1 cellular context compared by ENCODE assay signal in the genomic region with DNA sequence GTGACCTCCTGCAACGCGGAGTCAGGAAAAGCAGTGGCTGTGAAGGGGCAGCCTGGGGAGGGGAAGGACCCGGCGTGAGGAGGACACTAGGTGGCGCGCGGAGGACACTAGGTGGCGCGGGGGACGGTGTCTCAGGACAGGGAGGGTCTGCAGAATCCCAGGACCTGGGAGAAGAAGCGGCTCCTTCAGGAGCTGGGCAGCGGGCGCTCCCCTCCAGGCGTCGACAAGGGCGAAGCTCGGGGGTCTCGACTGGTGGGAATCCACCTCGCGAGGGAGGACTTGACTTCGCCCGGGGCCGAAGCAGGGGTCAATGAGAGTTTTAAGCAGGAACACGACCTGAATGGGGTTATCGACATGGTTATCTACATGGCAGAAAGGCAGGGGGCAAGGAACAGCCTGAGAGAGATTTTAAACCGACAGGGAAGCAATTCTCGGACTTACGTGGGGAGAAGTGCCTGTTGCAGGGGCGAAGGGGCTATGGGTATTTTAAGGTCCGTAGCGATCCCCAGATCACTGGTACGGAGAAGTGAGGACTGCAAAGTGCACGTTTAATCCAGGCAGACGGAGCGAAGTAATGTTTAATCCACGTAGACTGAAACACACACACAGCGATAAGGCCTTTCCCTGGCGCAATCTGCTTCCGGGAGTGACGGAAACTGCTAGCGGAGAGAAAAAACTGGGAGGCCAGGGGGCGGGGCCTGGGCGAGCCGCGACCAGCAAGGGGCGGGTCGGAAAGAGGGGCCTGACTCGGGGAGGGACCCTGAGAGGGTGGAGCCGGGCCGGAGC.
TF ChIP-seq lines count a peak whose summit lies in the region.

A gene (minus strand): TSS at position 648 of the 786 bp plus-strand sequence. CDS start 9,426 bp downstream, outside the sequence.

TF ChIP-seq in SK-N-SH, 30 proteins besides CTCF, POLR2A, EP300 and RAD21 (continued from another document):
- TF ChIP-seq, protein P1, sequence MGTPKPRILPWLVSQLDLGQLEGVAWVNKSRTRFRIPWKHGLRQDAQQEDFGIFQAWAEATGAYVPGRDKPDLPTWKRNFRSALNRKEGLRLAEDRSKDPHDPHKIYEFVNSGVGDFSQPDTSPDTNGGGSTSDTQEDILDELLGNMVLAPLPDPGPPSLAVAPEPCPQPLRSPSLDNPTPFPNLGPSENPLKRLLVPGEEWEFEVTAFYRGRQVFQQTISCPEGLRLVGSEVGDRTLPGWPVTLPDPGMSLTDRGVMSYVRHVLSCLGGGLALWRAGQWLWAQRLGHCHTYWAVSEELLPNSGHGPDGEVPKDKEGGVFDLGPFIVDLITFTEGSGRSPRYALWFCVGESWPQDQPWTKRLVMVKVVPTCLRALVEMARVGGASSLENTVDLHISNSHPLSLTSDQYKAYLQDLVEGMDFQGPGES (IDR thresholded peaks at IDR 0.05; ENCODE audit: low read depth, low read length) = no peak
- peak; percentile 91 for TF ChIP-seq GABPA (IDR thresholded peaks at IDR 0.05; ENCODE audit: low read depth)
- 0 out of 2 replicates have a peak, but pooled peaks have one; percentile 36 for TF ChIP-seq RCOR1 (IDR thresholded peaks at IDR 0.05; ENCODE audit: low read length)
- TF ChIP-seq TAF1 (IDR thresholded peaks at IDR 0.05; ENCODE audit: borderline replicate concordance, low read depth, low read length) = peak; percentile 64
- TF ChIP-seq TEAD4 (IDR thresholded peaks at IDR 0.05; ENCODE audit: borderline replicate concordance, insufficient read depth) = no peak
- TF ChIP-seq, protein P2, sequence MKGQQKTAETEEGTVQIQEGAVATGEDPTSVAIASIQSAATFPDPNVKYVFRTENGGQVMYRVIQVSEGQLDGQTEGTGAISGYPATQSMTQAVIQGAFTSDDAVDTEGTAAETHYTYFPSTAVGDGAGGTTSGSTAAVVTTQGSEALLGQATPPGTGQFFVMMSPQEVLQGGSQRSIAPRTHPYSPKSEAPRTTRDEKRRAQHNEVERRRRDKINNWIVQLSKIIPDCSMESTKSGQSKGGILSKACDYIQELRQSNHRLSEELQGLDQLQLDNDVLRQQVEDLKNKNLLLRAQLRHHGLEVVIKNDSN (IDR thresholded peaks at IDR 0.05; ENCODE audit: borderline replicate concordance, low read depth) = no peak
- TF ChIP-seq SMC3 (IDR thresholded peaks at IDR 0.05; ENCODE audit: low read depth, low read length) = peak; percentile 77
- TF ChIP-seq, protein P3, sequence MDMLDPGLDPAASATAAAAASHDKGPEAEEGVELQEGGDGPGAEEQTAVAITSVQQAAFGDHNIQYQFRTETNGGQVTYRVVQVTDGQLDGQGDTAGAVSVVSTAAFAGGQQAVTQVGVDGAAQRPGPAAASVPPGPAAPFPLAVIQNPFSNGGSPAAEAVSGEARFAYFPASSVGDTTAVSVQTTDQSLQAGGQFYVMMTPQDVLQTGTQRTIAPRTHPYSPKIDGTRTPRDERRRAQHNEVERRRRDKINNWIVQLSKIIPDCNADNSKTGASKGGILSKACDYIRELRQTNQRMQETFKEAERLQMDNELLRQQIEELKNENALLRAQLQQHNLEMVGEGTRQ (IDR thresholded peaks at IDR 0.05; ENCODE audit: borderline replicate concordance, low read depth, low read length) = no peak
- TF ChIP-seq CHD2 (IDR thresholded peaks at IDR 0.05; ENCODE audit: low read length, partially characterized antibody) = peak; percentile 51
- TF ChIP-seq, protein P4, sequence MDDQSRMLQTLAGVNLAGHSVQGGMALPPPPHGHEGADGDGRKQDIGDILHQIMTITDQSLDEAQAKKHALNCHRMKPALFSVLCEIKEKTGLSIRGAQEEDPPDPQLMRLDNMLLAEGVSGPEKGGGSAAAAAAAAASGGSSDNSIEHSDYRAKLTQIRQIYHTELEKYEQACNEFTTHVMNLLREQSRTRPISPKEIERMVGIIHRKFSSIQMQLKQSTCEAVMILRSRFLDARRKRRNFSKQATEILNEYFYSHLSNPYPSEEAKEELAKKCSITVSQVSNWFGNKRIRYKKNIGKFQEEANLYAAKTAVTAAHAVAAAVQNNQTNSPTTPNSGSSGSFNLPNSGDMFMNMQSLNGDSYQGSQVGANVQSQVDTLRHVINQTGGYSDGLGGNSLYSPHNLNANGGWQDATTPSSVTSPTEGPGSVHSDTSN (IDR thresholded peaks at IDR 0.05) = no peak
- no peak for TF ChIP-seq FOXJ3 (CRISPR knock-in tag; IDR thresholded peaks at IDR 0.05)
- TF ChIP-seq GATA2 (CRISPR knock-in tag; IDR thresholded peaks at IDR 0.05) = peak; percentile 42; the same call in 1 of the 2 replicates
- no peak for TF ChIP-seq TCF12 (IDR thresholded peaks at IDR 0.05)
- TF ChIP-seq YY1 (IDR thresholded peaks at IDR 0.05; ENCODE audit: low read depth) = no peak
- TF ChIP-seq SIN3A (IDR thresholded peaks at IDR 0.05; ENCODE audit: borderline replicate concordance, low read depth, low read length) = peak; percentile 57; the same call in 1 of the 2 replicates
- no peak for TF ChIP-seq NFIC (IDR thresholded peaks at IDR 0.05; ENCODE audit: borderline replicate concordance)
